12 cellular contexts compared by ENCODE assay signal in genomic region chr3:66153471-66153870, GRCh38.
DNase-seq lines count a peak whose midpoint lies in the region; TF ChIP-seq lines count a peak whose summit lies in the region.
"Had no signal": no experiment of that assay in that cellular context is flagged by ENCODE, and none has a peak within 500 bp of the region (broad histone marks: within the 10 kb centered on the region; RNA-seq: fewer than 3 reads in every experiment).

No MANE protein-coding gene starts in this region.

- H3K36me3 Mint-ChIP-seq in activated CD4-positive, alpha-beta memory T cell treated with anti-CD3 and anti-CD28 coated beads, Interleukin-2, amount 10 ng/mL, durations not matched to agents 7 days and 5 days (ENCODE audit: low read depth), result no peaks in the 10 kb centered on the region

- no peak overlapping the region for H3K9ac ChIP-seq in parathyroid adenoma

- H3K4me2 ChIP-seq in parathyroid adenoma (ENCODE audit: low read length), result peak overlapping the region; percentile 96
- H3K4me2 ChIP-seq: A549 had no signal

- H2AFZ ChIP-seq in ACC112 (ENCODE audit: low read length, unreplicated experiment) (peak overlapping the region; percentile 19), parathyroid adenoma (peak overlapping the region; percentile 89)

- H3K4me1 ChIP-seq in ACC112 (ENCODE audit: control insufficient read depth, insufficient read depth, low read length, unreplicated experiment) (no peaks in the 10 kb centered on the region), parathyroid adenoma (no peaks in the 10 kb centered on the region)
- H3K4me1 ChIP-seq: A549 had no signal

- DNase-seq in SK-N-DZ (ENCODE audit: low spot score) (peak; percentile 38), glomerular visceral epithelial cell (ENCODE audit: extremely low spot score) (peak; percentile 86), KG1 (lab: John Stamatoyannopoulos, UW) (no peak), NCI-H1436 treated with DMSO at 0.1 percent for 48 hours (lab: John Stamatoyannopoulos, UW) (no peak)
- DNase-seq in activated CD4-positive, alpha-beta T cell treated with anti-CD3 and anti-CD28 coated beads for 1 hour, result no peak
- no peak for DNase-seq in activated CD4-positive, alpha-beta memory T cell treated with anti-CD3 and anti-CD28 coated beads, Interleukin-2, amount 10 ng/mL, durations not matched to agents 7 days and 5 days
- DNase-seq: NCI-H524, SW 1271 had no signal

- no peak for TF ChIP-seq CTCF in parathyroid adenoma (IDR thresholded peaks at IDR 0.05)

- H3K4me3 ChIP-seq in ACC112 (ENCODE audit: low read depth, low read length), result peak overlapping the region; percentile 72
- H3K4me3 ChIP-seq in parathyroid adenoma (ENCODE audit: low read depth, low read length), result peak overlapping the region; percentile 55
- H3K4me3 ChIP-seq: A549 had no signal

- POLR2A ChIA-PET in activated CD4-positive, alpha-beta memory T cell treated with anti-CD3 and anti-CD28 coated beads, Interleukin-2, amount 10 ng/mL, durations not matched to agents 7 days and 5 days (lab: Charles Lee), result no interaction called here

- H3K4me1 Mint-ChIP-seq in activated CD4-positive, alpha-beta memory T cell treated with anti-CD3 and anti-CD28 coated beads, Interleukin-2, amount 10 ng/mL, durations not matched to agents 7 days and 5 days, result no peaks in the 10 kb centered on the region

- H3K27ac ChIP-seq in ACC112 (ENCODE audit: low read depth, low read length) (no peak overlapping the region), parathyroid adenoma (peak overlapping the region; percentile 77)
- H3K27ac ChIP-seq: A549 had no signal

- H3K27me3 Mint-ChIP-seq in activated CD4-positive, alpha-beta memory T cell treated with anti-CD3 and anti-CD28 coated beads, Interleukin-2, amount 10 ng/mL, durations not matched to agents 7 days and 5 days, result no peaks in the 10 kb centered on the region

- H3K27me3 ChIP-seq in ACC112 (ENCODE audit: insufficient read depth, low read length), result peaks cover 20% of the 10 kb centered on the region
- H3K27me3 ChIP-seq in parathyroid adenoma (ENCODE audit: control insufficient read depth, insufficient read depth, low read length), result no peaks in the 10 kb centered on the region

- no peak overlapping the region for H3K27ac Mint-ChIP-seq in activated CD4-positive, alpha-beta memory T cell treated with anti-CD3 and anti-CD28 coated beads, Interleukin-2, amount 10 ng/mL, durations not matched to agents 7 days and 5 days
- H3K27ac Mint-ChIP-seq: stimulated activated naive CD8-positive, alpha-beta T cell treated with anti-CD3 and anti-CD28 coated beads, Interleukin-15, Interleukin-2, amounts not matched to agents 100 ng/mL and 50 ng/mL, for 24 hours had no signal

- no peaks in the 10 kb centered on the region for H3K9me3 Mint-ChIP-seq in activated CD4-positive, alpha-beta memory T cell treated with anti-CD3 and anti-CD28 coated beads, Interleukin-2, amount 10 ng/mL, durations not matched to agents 7 days and 5 days
- H3K9me3 Mint-ChIP-seq: stimulated activated naive CD8-positive, alpha-beta T cell treated with anti-CD3 and anti-CD28 coated beads, Interleukin-15, Interleukin-2, amounts not matched to agents 100 ng/mL and 50 ng/mL, for 24 hours had no signal

- CTCF ChIA-PET in activated CD4-positive, alpha-beta memory T cell treated with anti-CD3 and anti-CD28 coated beads, Interleukin-2, amount 10 ng/mL, durations not matched to agents 7 days and 5 days (lab: Charles Lee), result no interaction called here

- H3K36me3 ChIP-seq in ACC112 (ENCODE audit: insufficient read depth, low read length) (no peaks in the 10 kb centered on the region), parathyroid adenoma (ENCODE audit: control insufficient read depth, insufficient read depth, low read length) (no peaks in the 10 kb centered on the region)

- H3K79me2 ChIP-seq in ACC112 (ENCODE audit: control insufficient read depth, insufficient read depth, low read length, unreplicated experiment) (no peaks in the 10 kb centered on the region), parathyroid adenoma (no peaks in the 10 kb centered on the region)

- H3K4me3 Mint-ChIP-seq in activated CD4-positive, alpha-beta memory T cell treated with anti-CD3 and anti-CD28 coated beads, Interleukin-2, amount 10 ng/mL, durations not matched to agents 7 days and 5 days, result no peak overlapping the region
- H3K4me3 Mint-ChIP-seq: stimulated activated naive CD8-positive, alpha-beta T cell treated with anti-CD3 and anti-CD28 coated beads, Interleukin-15, Interleukin-2, amounts not matched to agents 100 ng/mL and 50 ng/mL, for 24 hours had no signal

- H3K9me3 ChIP-seq in parathyroid adenoma (ENCODE audit: control insufficient read depth, low read length), result no peaks in the 10 kb centered on the region
- H3K9me3 ChIP-seq: A549 had no signal

Comparison
In these comparisons a context has a peak if more than half of its experiments do, and no peak if none do; other contexts are left out.
1. DNase-seq: peak in SK-N-DZ (single experiment) and glomerular visceral epithelial cell (single experiment); none in KG1 (single experiment), activated CD4-positive, alpha-beta T cell treated with anti-CD3 and anti-CD28 coated beads for 1 hour (single experiment), NCI-H1436 treated with DMSO at 0.1 percent for 48 hours (single experiment) and activated CD4-positive, alpha-beta memory T cell treated with anti-CD3 and anti-CD28 coated beads, Interleukin-2, amount 10 ng/mL, durations not matched to agents 7 days and 5 days (single experiment).